Comparison of ENCODE assay signal across 1 cellular context in the genomic region with DNA sequence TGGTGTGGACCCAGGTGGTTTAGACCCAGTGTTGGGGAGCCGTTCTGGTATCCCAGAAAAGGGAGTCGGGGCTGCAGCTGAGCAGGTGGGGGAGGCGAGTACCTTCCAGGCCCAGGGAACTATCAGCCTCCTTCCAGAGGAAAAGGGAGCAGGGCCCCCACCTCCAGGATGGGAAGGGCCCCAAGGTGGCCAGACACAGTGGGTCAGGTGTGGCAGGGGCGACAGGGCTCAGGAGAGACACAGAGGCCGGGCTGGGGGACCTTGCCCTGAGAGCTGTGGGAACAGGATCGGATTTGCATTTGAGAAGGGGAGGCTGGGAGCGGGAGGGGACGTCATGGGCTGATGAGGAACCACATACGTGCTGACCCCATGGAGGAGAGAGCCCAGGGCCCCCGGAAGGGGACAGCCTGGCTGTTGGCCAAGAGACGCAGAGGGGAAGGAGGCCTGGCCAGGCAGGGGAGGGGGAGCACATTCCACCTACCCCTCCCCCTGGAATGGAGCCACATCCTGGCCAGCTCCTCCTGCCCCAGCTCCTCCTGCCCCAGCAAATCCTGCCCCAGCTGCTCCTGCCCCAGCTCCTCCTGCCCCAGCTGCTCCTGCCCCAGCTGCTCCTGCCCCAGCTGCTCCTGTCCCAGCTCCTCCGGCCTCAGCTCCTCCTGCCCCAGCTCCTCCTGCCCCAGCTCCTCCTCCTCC.
A peak's percentile ranks its signal among the peaks of the same experiment; 100 is the strongest.
TF ChIP-seq lines count a peak whose summit lies in the region.

No MANE protein-coding gene starts in this region.

TF ChIP-seq in HepG2, 621 proteins besides CTCF, POLR2A, EP300 and RAD21 (continued from another document and continues in another):
- TF ChIP-seq, protein P1, sequence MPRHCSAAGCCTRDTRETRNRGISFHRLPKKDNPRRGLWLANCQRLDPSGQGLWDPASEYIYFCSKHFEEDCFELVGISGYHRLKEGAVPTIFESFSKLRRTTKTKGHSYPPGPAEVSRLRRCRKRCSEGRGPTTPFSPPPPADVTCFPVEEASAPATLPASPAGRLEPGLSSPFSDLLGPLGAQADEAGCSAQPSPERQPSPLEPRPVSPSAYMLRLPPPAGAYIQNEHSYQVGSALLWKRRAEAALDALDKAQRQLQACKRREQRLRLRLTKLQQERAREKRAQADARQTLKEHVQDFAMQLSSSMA (CRISPR knock-in tag; IDR thresholded peaks at IDR 0.05): no peak
- TF ChIP-seq REL (CRISPR knock-in tag; conservative IDR thresholded peaks at IDR 0.05): no peak
- TF ChIP-seq, protein P2, sequence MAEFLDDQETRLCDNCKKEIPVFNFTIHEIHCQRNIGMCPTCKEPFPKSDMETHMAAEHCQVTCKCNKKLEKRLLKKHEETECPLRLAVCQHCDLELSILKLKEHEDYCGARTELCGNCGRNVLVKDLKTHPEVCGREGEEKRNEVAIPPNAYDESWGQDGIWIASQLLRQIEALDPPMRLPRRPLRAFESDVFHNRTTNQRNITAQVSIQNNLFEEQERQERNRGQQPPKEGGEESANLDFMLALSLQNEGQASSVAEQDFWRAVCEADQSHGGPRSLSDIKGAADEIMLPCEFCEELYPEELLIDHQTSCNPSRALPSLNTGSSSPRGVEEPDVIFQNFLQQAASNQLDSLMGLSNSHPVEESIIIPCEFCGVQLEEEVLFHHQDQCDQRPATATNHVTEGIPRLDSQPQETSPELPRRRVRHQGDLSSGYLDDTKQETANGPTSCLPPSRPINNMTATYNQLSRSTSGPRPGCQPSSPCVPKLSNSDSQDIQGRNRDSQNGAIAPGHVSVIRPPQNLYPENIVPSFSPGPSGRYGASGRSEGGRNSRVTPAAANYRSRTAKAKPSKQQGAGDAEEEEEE (CRISPR knock-in tag; IDR thresholded peaks at IDR 0.05; ENCODE audit: borderline replicate concordance): no peak
- peak; percentile 43; the same call in 1 of the 2 replicates for TF ChIP-seq ZFP1 (CRISPR knock-in tag; IDR thresholded peaks at IDR 0.05)
- no peak for TF ChIP-seq ZNF616 (CRISPR knock-in tag; IDR thresholded peaks at IDR 0.05; ENCODE audit: low read depth)
- no peak for TF ChIP-seq ZNF260 (CRISPR knock-in tag; IDR thresholded peaks at IDR 0.05; ENCODE audit: borderline replicate concordance, low read depth)
- no peak; the same call in 1 of the 2 replicates for TF ChIP-seq ZNF230 (CRISPR knock-in tag; IDR thresholded peaks at IDR 0.05)
- TF ChIP-seq HMG20B (CRISPR knock-in tag; conservative IDR thresholded peaks at IDR 0.05): 0 out of 2 replicates have a peak, but pooled peaks have one; percentile 27
- TF ChIP-seq ZNF737 (CRISPR knock-in tag; IDR thresholded peaks at IDR 0.05; ENCODE audit: borderline replicate concordance): no peak
- no peak for TF ChIP-seq ZBTB42 (CRISPR knock-in tag; IDR thresholded peaks at IDR 0.05)
- TF ChIP-seq POLR2AphosphoS2 (IDR thresholded peaks at IDR 0.05; ENCODE audit: low read depth, low read length): no peak
- no peak for TF ChIP-seq RNF2 (conservative IDR thresholded peaks at IDR 0.05; ENCODE audit: low read depth)
- 0 out of 2 replicates have a peak, but pooled peaks have one; percentile 60 for TF ChIP-seq ZNF564 (CRISPR knock-in tag; IDR thresholded peaks at IDR 0.05)
- TF ChIP-seq STAG1 (CRISPR knock-in tag; IDR thresholded peaks at IDR 0.05): no peak
- no peak for TF ChIP-seq SRSF9 (IDR thresholded peaks at IDR 0.05; ENCODE audit: borderline replicate concordance, insufficient read depth, low read depth, low read length, poor library complexity, severe bottlenecking)
- no peak for TF ChIP-seq ZNF562 (CRISPR knock-in tag; IDR thresholded peaks at IDR 0.05; ENCODE audit: borderline replicate concordance)
- no peak for TF ChIP-seq IRX3 (CRISPR knock-in tag; IDR thresholded peaks at IDR 0.05; ENCODE audit: borderline replicate concordance, low read depth)
- peak; percentile 74 for TF ChIP-seq RBFOX2 (IDR thresholded peaks at IDR 0.05; ENCODE audit: low read depth, low read length)
- TF ChIP-seq, protein P3, sequence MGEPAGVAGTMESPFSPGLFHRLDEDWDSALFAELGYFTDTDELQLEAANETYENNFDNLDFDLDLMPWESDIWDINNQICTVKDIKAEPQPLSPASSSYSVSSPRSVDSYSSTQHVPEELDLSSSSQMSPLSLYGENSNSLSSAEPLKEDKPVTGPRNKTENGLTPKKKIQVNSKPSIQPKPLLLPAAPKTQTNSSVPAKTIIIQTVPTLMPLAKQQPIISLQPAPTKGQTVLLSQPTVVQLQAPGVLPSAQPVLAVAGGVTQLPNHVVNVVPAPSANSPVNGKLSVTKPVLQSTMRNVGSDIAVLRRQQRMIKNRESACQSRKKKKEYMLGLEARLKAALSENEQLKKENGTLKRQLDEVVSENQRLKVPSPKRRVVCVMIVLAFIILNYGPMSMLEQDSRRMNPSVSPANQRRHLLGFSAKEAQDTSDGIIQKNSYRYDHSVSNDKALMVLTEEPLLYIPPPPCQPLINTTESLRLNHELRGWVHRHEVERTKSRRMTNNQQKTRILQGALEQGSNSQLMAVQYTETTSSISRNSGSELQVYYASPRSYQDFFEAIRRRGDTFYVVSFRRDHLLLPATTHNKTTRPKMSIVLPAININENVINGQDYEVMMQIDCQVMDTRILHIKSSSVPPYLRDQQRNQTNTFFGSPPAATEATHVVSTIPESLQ (CRISPR knock-in tag; conservative IDR thresholded peaks at IDR 0.05): 0 out of 2 replicates have a peak, but pooled peaks have one; percentile 42
- no peak for TF ChIP-seq ZSCAN21 (CRISPR knock-in tag; IDR thresholded peaks at IDR 0.05; ENCODE audit: borderline replicate concordance)
- TF ChIP-seq ZNF101 (CRISPR knock-in tag; IDR thresholded peaks at IDR 0.05; ENCODE audit: borderline replicate concordance, low read depth): no peak
- TF ChIP-seq FLYWCH1 (CRISPR knock-in tag; IDR thresholded peaks at IDR 0.05): no peak
- no peak; the same call in 1 of the 2 replicates for TF ChIP-seq ZNF552 (CRISPR knock-in tag; IDR thresholded peaks at IDR 0.05; ENCODE audit: borderline replicate concordance)
- TF ChIP-seq, protein P4, sequence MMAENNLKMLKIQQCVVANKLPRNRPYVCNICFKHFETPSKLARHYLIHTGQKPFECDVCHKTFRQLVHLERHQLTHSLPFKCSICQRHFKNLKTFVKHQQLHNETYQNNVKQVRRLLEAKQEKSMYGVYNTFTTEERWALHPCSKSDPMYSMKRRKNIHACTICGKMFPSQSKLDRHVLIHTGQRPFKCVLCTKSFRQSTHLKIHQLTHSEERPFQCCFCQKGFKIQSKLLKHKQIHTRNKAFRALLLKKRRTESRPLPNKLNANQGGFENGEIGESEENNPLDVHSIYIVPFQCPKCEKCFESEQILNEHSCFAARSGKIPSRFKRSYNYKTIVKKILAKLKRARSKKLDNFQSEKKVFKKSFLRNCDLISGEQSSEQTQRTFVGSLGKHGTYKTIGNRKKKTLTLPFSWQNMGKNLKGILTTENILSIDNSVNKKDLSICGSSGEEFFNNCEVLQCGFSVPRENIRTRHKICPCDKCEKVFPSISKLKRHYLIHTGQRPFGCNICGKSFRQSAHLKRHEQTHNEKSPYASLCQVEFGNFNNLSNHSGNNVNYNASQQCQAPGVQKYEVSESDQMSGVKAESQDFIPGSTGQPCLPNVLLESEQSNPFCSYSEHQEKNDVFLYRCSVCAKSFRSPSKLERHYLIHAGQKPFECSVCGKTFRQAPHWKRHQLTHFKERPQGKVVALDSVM (CRISPR knock-in tag; IDR thresholded peaks at IDR 0.05): peak; percentile 62
- peak; percentile 53; the same call in 1 of the 2 replicates for TF ChIP-seq HMG20A (CRISPR knock-in tag; IDR thresholded peaks at IDR 0.05; ENCODE audit: borderline replicate concordance)
- peak; percentile 45; the same call in 1 of the 2 replicates for TF ChIP-seq ZFP90 (CRISPR knock-in tag; IDR thresholded peaks at IDR 0.05; ENCODE audit: borderline replicate concordance)
- TF ChIP-seq ZNF430 (CRISPR knock-in tag; IDR thresholded peaks at IDR 0.05): 0 out of 2 replicates have a peak, but pooled peaks have one; percentile 69
- TF ChIP-seq ZNF672 (CRISPR knock-in tag; IDR thresholded peaks at IDR 0.05): no peak
- TF ChIP-seq PAX8 (CRISPR knock-in tag; IDR thresholded peaks at IDR 0.05; ENCODE audit: borderline replicate concordance): no peak
- no peak for TF ChIP-seq ZNF207 (IDR thresholded peaks at IDR 0.05; ENCODE audit: borderline replicate concordance)
- TF ChIP-seq NR2C2 (CRISPR knock-in tag; IDR thresholded peaks at IDR 0.05; ENCODE audit: borderline replicate concordance): no peak; the same call in 1 of the 2 replicates
- TF ChIP-seq, protein P5, sequence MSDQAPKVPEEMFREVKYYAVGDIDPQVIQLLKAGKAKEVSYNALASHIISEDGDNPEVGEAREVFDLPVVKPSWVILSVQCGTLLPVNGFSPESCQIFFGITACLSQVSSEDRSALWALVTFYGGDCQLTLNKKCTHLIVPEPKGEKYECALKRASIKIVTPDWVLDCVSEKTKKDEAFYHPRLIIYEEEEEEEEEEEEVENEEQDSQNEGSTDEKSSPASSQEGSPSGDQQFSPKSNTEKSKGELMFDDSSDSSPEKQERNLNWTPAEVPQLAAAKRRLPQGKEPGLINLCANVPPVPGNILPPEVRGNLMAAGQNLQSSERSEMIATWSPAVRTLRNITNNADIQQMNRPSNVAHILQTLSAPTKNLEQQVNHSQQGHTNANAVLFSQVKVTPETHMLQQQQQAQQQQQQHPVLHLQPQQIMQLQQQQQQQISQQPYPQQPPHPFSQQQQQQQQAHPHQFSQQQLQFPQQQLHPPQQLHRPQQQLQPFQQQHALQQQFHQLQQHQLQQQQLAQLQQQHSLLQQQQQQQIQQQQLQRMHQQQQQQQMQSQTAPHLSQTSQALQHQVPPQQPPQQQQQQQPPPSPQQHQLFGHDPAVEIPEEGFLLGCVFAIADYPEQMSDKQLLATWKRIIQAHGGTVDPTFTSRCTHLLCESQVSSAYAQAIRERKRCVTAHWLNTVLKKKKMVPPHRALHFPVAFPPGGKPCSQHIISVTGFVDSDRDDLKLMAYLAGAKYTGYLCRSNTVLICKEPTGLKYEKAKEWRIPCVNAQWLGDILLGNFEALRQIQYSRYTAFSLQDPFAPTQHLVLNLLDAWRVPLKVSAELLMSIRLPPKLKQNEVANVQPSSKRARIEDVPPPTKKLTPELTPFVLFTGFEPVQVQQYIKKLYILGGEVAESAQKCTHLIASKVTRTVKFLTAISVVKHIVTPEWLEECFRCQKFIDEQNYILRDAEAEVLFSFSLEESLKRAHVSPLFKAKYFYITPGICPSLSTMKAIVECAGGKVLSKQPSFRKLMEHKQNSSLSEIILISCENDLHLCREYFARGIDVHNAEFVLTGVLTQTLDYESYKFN (CRISPR knock-in tag; conservative IDR thresholded peaks at IDR 0.05): peak; percentile 95
- TF ChIP-seq, protein P6, sequence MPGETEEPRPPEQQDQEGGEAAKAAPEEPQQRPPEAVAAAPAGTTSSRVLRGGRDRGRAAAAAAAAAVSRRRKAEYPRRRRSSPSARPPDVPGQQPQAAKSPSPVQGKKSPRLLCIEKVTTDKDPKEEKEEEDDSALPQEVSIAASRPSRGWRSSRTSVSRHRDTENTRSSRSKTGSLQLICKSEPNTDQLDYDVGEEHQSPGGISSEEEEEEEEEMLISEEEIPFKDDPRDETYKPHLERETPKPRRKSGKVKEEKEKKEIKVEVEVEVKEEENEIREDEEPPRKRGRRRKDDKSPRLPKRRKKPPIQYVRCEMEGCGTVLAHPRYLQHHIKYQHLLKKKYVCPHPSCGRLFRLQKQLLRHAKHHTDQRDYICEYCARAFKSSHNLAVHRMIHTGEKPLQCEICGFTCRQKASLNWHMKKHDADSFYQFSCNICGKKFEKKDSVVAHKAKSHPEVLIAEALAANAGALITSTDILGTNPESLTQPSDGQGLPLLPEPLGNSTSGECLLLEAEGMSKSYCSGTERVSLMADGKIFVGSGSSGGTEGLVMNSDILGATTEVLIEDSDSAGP (CRISPR knock-in tag; IDR thresholded peaks at IDR 0.05; ENCODE audit: borderline replicate concordance): peak; percentile 78; the same call in 1 of the 2 replicates
- TF ChIP-seq ZNF264 (CRISPR knock-in tag; IDR thresholded peaks at IDR 0.05): peak; percentile 55; the same call in 1 of the 2 replicates
- TF ChIP-seq, protein P7, sequence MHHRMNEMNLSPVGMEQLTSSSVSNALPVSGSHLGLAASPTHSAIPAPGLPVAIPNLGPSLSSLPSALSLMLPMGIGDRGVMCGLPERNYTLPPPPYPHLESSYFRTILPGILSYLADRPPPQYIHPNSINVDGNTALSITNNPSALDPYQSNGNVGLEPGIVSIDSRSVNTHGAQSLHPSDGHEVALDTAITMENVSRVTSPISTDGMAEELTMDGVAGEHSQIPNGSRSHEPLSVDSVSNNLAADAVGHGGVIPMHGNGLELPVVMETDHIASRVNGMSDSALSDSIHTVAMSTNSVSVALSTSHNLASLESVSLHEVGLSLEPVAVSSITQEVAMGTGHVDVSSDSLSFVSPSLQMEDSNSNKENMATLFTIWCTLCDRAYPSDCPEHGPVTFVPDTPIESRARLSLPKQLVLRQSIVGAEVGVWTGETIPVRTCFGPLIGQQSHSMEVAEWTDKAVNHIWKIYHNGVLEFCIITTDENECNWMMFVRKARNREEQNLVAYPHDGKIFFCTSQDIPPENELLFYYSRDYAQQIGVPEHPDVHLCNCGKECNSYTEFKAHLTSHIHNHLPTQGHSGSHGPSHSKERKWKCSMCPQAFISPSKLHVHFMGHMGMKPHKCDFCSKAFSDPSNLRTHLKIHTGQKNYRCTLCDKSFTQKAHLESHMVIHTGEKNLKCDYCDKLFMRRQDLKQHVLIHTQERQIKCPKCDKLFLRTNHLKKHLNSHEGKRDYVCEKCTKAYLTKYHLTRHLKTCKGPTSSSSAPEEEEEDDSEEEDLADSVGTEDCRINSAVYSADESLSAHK (CRISPR knock-in tag; IDR thresholded peaks at IDR 0.05; ENCODE audit: borderline replicate concordance): no peak
- TF ChIP-seq, protein P8, sequence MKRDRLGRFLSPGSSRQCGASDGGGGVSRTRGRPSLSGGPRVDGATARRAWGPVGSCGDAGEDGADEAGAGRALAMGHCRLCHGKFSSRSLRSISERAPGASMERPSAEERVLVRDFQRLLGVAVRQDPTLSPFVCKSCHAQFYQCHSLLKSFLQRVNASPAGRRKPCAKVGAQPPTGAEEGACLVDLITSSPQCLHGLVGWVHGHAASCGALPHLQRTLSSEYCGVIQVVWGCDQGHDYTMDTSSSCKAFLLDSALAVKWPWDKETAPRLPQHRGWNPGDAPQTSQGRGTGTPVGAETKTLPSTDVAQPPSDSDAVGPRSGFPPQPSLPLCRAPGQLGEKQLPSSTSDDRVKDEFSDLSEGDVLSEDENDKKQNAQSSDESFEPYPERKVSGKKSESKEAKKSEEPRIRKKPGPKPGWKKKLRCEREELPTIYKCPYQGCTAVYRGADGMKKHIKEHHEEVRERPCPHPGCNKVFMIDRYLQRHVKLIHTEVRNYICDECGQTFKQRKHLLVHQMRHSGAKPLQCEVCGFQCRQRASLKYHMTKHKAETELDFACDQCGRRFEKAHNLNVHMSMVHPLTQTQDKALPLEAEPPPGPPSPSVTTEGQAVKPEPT (CRISPR knock-in tag; IDR thresholded peaks at IDR 0.05; ENCODE audit: low read depth): no peak
- TF ChIP-seq, protein P9, sequence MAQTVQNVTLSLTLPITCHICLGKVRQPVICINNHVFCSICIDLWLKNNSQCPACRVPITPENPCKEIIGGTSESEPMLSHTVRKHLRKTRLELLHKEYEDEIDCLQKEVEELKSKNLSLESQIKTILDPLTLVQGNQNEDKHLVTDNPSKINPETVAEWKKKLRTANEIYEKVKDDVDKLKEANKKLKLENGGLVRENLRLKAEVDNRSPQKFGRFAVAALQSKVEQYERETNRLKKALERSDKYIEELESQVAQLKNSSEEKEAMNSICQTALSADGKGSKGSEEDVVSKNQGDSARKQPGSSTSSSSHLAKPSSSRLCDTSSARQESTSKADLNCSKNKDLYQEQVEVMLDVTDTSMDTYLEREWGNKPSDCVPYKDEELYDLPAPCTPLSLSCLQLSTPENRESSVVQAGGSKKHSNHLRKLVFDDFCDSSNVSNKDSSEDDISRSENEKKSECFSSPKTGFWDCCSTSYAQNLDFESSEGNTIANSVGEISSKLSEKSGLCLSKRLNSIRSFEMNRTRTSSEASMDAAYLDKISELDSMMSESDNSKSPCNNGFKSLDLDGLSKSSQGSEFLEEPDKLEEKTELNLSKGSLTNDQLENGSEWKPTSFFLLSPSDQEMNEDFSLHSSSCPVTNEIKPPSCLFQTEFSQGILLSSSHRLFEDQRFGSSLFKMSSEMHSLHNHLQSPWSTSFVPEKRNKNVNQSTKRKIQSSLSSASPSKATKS (CRISPR knock-in tag; IDR thresholded peaks at IDR 0.05): no peak
- TF ChIP-seq ZNF841 (CRISPR knock-in tag; IDR thresholded peaks at IDR 0.05; ENCODE audit: borderline replicate concordance): no peak
